In the genomic region with DNA sequence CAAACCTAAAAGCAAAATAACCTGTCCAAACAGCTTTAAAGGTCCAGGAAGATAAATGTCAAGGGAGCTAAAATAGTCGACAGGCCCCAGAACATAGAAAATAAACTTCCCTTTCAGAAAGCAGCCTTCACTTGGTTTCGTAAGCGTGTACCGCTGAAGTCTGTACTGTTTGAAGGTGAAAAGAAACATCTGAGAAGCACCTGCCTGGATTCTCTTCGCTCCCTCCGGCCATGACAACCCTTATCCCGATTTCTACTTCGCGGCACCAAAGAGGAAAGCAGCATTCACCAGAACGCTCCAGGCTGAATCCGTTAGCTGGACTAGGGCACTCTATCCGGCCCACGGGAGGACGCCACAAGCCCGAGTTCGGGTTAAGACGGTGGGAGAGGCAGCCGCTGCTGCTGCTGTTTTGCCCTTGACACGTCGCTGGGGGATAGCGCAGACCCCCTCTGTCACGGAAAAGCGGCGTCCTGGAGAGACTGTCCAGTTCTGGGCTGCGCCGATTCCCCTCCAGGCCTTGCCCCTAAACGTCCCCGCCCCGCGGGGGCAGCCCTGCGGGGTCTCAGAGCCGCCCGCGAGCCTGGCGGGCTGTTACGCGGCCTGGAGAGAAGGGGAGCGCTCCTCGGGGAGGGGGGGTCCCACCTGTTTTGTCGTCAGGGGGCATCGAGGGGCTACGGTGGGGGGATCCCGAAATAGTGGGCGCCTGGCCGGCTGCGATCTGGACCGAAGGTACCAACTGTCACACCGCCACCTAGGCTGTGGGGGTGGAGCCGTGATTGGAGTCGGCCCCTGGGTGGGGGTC, we compare ENCODE assay signal across 2 cellular contexts.
TF ChIP-seq lines count a peak whose summit lies in the region.

No MANE protein-coding gene starts in this region.

TF ChIP-seq in IMR-90, 13 proteins besides CTCF, POLR2A, EP300 and RAD21:
- TF ChIP-seq CHD1 (IDR thresholded peaks at IDR 0.05; ENCODE audit: low read depth, low read length) (no peak), MAZ (IDR thresholded peaks at IDR 0.05; ENCODE audit: borderline replicate concordance, low read depth, low read length) (peak; percentile 12; the same call in 1 of the 2 replicates)
TF ChIP-seq in IMR-90: peak in this region for 1.

TF ChIP-seq in HepG2, 621 proteins besides CTCF, POLR2A, EP300 and RAD21:
- TF ChIP-seq YY1 (IDR thresholded peaks at IDR 0.05; ENCODE audit: insufficient read depth, insufficient replicate concordance, low read depth, low read length) = no peak
- TF ChIP-seq ZNF329 (CRISPR knock-in tag; IDR thresholded peaks at IDR 0.05; ENCODE audit: low read depth) = 0 out of 2 replicates have a peak, but pooled peaks have one; percentile 56
- TF ChIP-seq, protein P1, sequence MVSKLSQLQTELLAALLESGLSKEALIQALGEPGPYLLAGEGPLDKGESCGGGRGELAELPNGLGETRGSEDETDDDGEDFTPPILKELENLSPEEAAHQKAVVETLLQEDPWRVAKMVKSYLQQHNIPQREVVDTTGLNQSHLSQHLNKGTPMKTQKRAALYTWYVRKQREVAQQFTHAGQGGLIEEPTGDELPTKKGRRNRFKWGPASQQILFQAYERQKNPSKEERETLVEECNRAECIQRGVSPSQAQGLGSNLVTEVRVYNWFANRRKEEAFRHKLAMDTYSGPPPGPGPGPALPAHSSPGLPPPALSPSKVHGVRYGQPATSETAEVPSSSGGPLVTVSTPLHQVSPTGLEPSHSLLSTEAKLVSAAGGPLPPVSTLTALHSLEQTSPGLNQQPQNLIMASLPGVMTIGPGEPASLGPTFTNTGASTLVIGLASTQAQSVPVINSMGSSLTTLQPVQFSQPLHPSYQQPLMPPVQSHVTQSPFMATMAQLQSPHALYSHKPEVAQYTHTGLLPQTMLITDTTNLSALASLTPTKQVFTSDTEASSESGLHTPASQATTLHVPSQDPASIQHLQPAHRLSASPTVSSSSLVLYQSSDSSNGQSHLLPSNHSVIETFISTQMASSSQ (IDR thresholded peaks at IDR 0.05; ENCODE audit: low read depth) = no peak
- TF ChIP-seq, protein P1 (CRISPR knock-in tag; IDR thresholded peaks at IDR 0.05; ENCODE audit: borderline replicate concordance) = 0 out of 2 replicates have a peak, but pooled peaks have one; percentile 19
- TF ChIP-seq, protein P2, sequence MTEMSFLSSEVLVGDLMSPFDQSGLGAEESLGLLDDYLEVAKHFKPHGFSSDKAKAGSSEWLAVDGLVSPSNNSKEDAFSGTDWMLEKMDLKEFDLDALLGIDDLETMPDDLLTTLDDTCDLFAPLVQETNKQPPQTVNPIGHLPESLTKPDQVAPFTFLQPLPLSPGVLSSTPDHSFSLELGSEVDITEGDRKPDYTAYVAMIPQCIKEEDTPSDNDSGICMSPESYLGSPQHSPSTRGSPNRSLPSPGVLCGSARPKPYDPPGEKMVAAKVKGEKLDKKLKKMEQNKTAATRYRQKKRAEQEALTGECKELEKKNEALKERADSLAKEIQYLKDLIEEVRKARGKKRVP (CRISPR knock-in tag; IDR thresholded peaks at IDR 0.05) = 0 out of 4 replicates have a peak, but pooled peaks of 1 of the 2 experiments have one; percentile 14
- 0 out of 2 replicates have a peak, but pooled peaks have one; percentile 11 for TF ChIP-seq SAP130 (CRISPR knock-in tag; IDR thresholded peaks at IDR 0.05; ENCODE audit: low read depth)
- 0 out of 2 replicates have a peak, but pooled peaks have one; percentile 12 for TF ChIP-seq CAMTA2 (CRISPR knock-in tag; IDR thresholded peaks at IDR 0.05; ENCODE audit: borderline replicate concordance)
- no peak for TF ChIP-seq ELF1 (CRISPR knock-in tag; IDR thresholded peaks at IDR 0.05)
- TF ChIP-seq, protein P3, sequence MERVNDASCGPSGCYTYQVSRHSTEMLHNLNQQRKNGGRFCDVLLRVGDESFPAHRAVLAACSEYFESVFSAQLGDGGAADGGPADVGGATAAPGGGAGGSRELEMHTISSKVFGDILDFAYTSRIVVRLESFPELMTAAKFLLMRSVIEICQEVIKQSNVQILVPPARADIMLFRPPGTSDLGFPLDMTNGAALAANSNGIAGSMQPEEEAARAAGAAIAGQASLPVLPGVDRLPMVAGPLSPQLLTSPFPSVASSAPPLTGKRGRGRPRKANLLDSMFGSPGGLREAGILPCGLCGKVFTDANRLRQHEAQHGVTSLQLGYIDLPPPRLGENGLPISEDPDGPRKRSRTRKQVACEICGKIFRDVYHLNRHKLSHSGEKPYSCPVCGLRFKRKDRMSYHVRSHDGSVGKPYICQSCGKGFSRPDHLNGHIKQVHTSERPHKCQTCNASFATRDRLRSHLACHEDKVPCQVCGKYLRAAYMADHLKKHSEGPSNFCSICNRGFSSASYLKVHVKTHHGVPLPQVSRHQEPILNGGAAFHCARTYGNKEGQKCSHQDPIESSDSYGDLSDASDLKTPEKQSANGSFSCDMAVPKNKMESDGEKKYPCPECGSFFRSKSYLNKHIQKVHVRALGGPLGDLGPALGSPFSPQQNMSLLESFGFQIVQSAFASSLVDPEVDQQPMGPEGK (CRISPR knock-in tag; IDR thresholded peaks at IDR 0.05) = peak; percentile 54; the same call in 1 of the 2 replicates
- TF ChIP-seq DPF2 (CRISPR knock-in tag; IDR thresholded peaks at IDR 0.05; ENCODE audit: borderline replicate concordance, low read depth) = no peak
- TF ChIP-seq ZNF569 (CRISPR knock-in tag; IDR thresholded peaks at IDR 0.05; ENCODE audit: borderline replicate concordance) = no peak
- TF ChIP-seq NONO (IDR thresholded peaks at IDR 0.05) = no peak
- no peak for TF ChIP-seq NONO (CRISPR knock-in tag; conservative IDR thresholded peaks at IDR 0.05)
- TF ChIP-seq ZNF501 (CRISPR knock-in tag; IDR thresholded peaks at IDR 0.05) = 0 out of 2 replicates have a peak, but pooled peaks have one; percentile 21
- 0 out of 2 replicates have a peak, but pooled peaks have one; percentile 18 for TF ChIP-seq ZNF317 (CRISPR knock-in tag; IDR thresholded peaks at IDR 0.05)
- peak; percentile 6; the same call in 1 of the 2 replicates for TF ChIP-seq STAG1 (CRISPR knock-in tag; IDR thresholded peaks at IDR 0.05)
- 0 out of 2 replicates have a peak, but pooled peaks have one; percentile 54 for TF ChIP-seq SNAPC2 (CRISPR knock-in tag; IDR thresholded peaks at IDR 0.05)
- TF ChIP-seq ARID2 (CRISPR knock-in tag; IDR thresholded peaks at IDR 0.05; ENCODE audit: borderline replicate concordance) = 0 out of 2 replicates have a peak, but pooled peaks have one; percentile 24
- no peak for TF ChIP-seq FOXA3 (CRISPR knock-in tag; IDR thresholded peaks at IDR 0.05)
- TF ChIP-seq ELF3 (CRISPR knock-in tag; IDR thresholded peaks at IDR 0.05) = peak; percentile 14; the same call in 1 of the 2 replicates
- no peak for TF ChIP-seq ZFP37 (CRISPR knock-in tag; IDR thresholded peaks at IDR 0.05; ENCODE audit: borderline replicate concordance)
- peak; percentile 46; the same call in 1 of the 2 replicates for TF ChIP-seq ZSCAN29 (CRISPR knock-in tag; conservative IDR thresholded peaks at IDR 0.05)
- TF ChIP-seq EED (CRISPR knock-in tag; IDR thresholded peaks at IDR 0.05) = no peak
- no peak for TF ChIP-seq GATAD1 (CRISPR knock-in tag; IDR thresholded peaks at IDR 0.05)
- peak; percentile 25; the same call in 1 of the 2 replicates for TF ChIP-seq ZNF292 (CRISPR knock-in tag; IDR thresholded peaks at IDR 0.05; ENCODE audit: borderline replicate concordance, low read depth)
- TF ChIP-seq FOXO1 (CRISPR knock-in tag; IDR thresholded peaks at IDR 0.05) = no peak
- 0 out of 2 replicates have a peak, but pooled peaks have one; percentile 18 for TF ChIP-seq REPIN1 (CRISPR knock-in tag; IDR thresholded peaks at IDR 0.05; ENCODE audit: borderline replicate concordance, low read depth)
- TF ChIP-seq, protein P4, sequence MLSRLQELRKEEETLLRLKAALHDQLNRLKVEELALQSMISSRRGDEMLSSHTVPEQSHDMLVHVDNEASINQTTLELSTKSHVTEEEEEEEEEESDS (CRISPR knock-in tag; IDR thresholded peaks at IDR 0.05; ENCODE audit: borderline replicate concordance) = no peak
- TF ChIP-seq TBP (CRISPR knock-in tag; IDR thresholded peaks at IDR 0.05) = no peak
- TF ChIP-seq HOXD1 (CRISPR knock-in tag; IDR thresholded peaks at IDR 0.05) = no peak
- TF ChIP-seq, protein P5, sequence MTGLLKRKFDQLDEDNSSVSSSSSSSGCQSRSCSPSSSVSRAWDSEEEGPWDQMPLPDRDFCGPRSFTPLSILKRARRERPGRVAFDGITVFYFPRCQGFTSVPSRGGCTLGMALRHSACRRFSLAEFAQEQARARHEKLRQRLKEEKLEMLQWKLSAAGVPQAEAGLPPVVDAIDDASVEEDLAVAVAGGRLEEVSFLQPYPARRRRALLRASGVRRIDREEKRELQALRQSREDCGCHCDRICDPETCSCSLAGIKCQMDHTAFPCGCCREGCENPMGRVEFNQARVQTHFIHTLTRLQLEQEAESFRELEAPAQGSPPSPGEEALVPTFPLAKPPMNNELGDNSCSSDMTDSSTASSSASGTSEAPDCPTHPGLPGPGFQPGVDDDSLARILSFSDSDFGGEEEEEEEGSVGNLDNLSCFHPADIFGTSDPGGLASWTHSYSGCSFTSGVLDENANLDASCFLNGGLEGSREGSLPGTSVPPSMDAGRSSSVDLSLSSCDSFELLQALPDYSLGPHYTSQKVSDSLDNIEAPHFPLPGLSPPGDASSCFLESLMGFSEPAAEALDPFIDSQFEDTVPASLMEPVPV (CRISPR knock-in tag; IDR thresholded peaks at IDR 0.05) = peak; percentile 55; the same call in 1 of the 2 replicates
- TF ChIP-seq THYN1 (CRISPR knock-in tag; IDR thresholded peaks at IDR 0.05; ENCODE audit: borderline replicate concordance, low read depth) = no peak
- TF ChIP-seq NPAS2 (CRISPR knock-in tag; IDR thresholded peaks at IDR 0.05; ENCODE audit: borderline replicate concordance) = no peak
- TF ChIP-seq, protein P6, sequence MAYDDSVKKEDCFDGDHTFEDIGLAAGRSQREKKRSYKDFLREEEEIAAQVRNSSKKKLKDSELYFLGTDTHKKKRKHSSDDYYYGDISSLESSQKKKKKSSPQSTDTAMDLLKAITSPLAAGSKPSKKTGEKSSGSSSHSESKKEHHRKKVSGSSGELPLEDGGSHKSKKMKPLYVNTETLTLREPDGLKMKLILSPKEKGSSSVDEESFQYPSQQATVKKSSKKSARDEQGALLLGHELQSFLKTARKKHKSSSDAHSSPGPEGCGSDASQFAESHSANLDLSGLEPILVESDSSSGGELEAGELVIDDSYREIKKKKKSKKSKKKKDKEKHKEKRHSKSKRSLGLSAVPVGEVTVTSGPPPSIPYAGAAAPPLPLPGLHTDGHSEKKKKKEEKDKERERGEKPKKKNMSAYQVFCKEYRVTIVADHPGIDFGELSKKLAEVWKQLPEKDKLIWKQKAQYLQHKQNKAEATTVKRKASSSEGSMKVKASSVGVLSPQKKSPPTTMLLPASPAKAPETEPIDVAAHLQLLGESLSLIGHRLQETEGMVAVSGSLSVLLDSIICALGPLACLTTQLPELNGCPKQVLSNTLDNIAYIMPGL (CRISPR knock-in tag; IDR thresholded peaks at IDR 0.05; ENCODE audit: borderline replicate concordance in 1 of 2, low read depth in 1 of 2) = 0 out of 4 replicates have a peak, but pooled peaks of 1 of the 2 experiments have one; percentile 38
- TF ChIP-seq, protein P7, sequence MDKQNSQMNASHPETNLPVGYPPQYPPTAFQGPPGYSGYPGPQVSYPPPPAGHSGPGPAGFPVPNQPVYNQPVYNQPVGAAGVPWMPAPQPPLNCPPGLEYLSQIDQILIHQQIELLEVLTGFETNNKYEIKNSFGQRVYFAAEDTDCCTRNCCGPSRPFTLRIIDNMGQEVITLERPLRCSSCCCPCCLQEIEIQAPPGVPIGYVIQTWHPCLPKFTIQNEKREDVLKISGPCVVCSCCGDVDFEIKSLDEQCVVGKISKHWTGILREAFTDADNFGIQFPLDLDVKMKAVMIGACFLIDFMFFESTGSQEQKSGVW (CRISPR knock-in tag; IDR thresholded peaks at IDR 0.05; ENCODE audit: borderline replicate concordance) = 0 out of 2 replicates have a peak, but pooled peaks have one; percentile 36
- TF ChIP-seq ZNF567 (CRISPR knock-in tag; IDR thresholded peaks at IDR 0.05; ENCODE audit: borderline replicate concordance) = 0 out of 2 replicates have a peak, but pooled peaks have one; percentile 60
- no peak for TF ChIP-seq ZNF678 (CRISPR knock-in tag; IDR thresholded peaks at IDR 0.05)
- TF ChIP-seq MTA1 (CRISPR knock-in tag; IDR thresholded peaks at IDR 0.05; ENCODE audit: borderline replicate concordance) = peak; percentile 15; the same call in 1 of the 2 replicates
- TF ChIP-seq HNRNPLL (IDR thresholded peaks at IDR 0.05; ENCODE audit: low read depth, low read length, poor library complexity, severe bottlenecking) = peak; percentile 32
- 0 out of 2 replicates have a peak, but pooled peaks have one; percentile 6 for TF ChIP-seq JUN (CRISPR knock-in tag; IDR thresholded peaks at IDR 0.05)
- TF ChIP-seq SRY (CRISPR knock-in tag; IDR thresholded peaks at IDR 0.05) = 0 out of 2 replicates have a peak, but pooled peaks have one; percentile 9
- peak; percentile 43 for TF ChIP-seq PTBP1 (IDR thresholded peaks at IDR 0.05; ENCODE audit: low read depth, low read length, poor library complexity, severe bottlenecking)
- no peak for TF ChIP-seq ZNF879 (CRISPR knock-in tag; IDR thresholded peaks at IDR 0.05)
- TF ChIP-seq, protein P8, sequence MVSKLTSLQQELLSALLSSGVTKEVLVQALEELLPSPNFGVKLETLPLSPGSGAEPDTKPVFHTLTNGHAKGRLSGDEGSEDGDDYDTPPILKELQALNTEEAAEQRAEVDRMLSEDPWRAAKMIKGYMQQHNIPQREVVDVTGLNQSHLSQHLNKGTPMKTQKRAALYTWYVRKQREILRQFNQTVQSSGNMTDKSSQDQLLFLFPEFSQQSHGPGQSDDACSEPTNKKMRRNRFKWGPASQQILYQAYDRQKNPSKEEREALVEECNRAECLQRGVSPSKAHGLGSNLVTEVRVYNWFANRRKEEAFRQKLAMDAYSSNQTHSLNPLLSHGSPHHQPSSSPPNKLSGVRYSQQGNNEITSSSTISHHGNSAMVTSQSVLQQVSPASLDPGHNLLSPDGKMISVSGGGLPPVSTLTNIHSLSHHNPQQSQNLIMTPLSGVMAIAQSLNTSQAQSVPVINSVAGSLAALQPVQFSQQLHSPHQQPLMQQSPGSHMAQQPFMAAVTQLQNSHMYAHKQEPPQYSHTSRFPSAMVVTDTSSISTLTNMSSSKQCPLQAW (CRISPR knock-in tag; IDR thresholded peaks at IDR 0.05) = 0 out of 2 replicates have a peak, but pooled peaks have one; percentile 6
- TF ChIP-seq ZNF558 (CRISPR knock-in tag; IDR thresholded peaks at IDR 0.05; ENCODE audit: borderline replicate concordance) = no peak
- TF ChIP-seq SMARCC2 (IDR thresholded peaks at IDR 0.05) = no peak
- TF ChIP-seq LCORL (IDR thresholded peaks at IDR 0.05) = no peak
- TF ChIP-seq LCORL (CRISPR knock-in tag; IDR thresholded peaks at IDR 0.05) = peak; percentile 2; the same call in 1 of the 2 replicates
- TF ChIP-seq SETDB1 (CRISPR knock-in tag; IDR thresholded peaks at IDR 0.05; ENCODE audit: borderline replicate concordance) = peak; percentile 73; the same call in 1 of the 2 replicates
- peak; percentile 57; the same call in 1 of the 2 replicates for TF ChIP-seq BORCS8-MEF2B (CRISPR knock-in tag; IDR thresholded peaks at IDR 0.05)
